8 cellular contexts compared by ENCODE assay signal in genomic region chr16:66934138-66934838, GRCh38. TPM values are rescaled to one million over a fixed set of nuclear protein-coding genes. Genes with fewer than 3 reads are reported as not detected.
DNase-seq lines count a peak whose midpoint lies in the region; ATAC-seq and TF ChIP-seq lines count a peak whose summit lies in the region.

Gene CIAO2B (minus strand): TSS chr16:66934402. CDS start chr16:66934364, 38 bp downstream.

- peak within 1 kb of the TSS; percentile 99 for H3K4me3 Mint-ChIP-seq in activated CD4-positive, alpha-beta T cell treated with anti-CD3 and anti-CD28 coated beads for 36 hours
- peak within 1 kb of the TSS; percentile 95 for H3K4me3 Mint-ChIP-seq in chondrocyte (ENCODE audit: unreplicated experiment)

- no peaks in the 10 kb centered on the region for H3K9me3 Mint-ChIP-seq in activated CD4-positive, alpha-beta T cell treated with anti-CD3 and anti-CD28 coated beads for 36 hours (ENCODE audit: low read depth)
- H3K9me3 Mint-ChIP-seq in chondrocyte (ENCODE audit: low read depth) = no peaks in the 10 kb centered on the region

- no peaks in the 10 kb centered on the region for H3K27me3 Mint-ChIP-seq in activated CD4-positive, alpha-beta T cell treated with anti-CD3 and anti-CD28 coated beads for 36 hours
- no peaks in the 10 kb centered on the region for H3K27me3 Mint-ChIP-seq in chondrocyte (ENCODE audit: low read depth)

- CTCF ChIA-PET in AG04449 (lab: Yijun Ruan, JAX) = interaction anchor here (1.0 to 2.4 kb wide), 4 partner anchors 9 to 39 kb away, joined by 3 to 16 read pairs (median 4); no protein-coding TSS in a partner anchor
- CTCF ChIA-PET in activated CD4-positive, alpha-beta T cell treated with anti-CD3 and anti-CD28 coated beads for 36 hours (lab: Charles Lee) = interaction anchor here (0.6 to 2.2 kb wide), 4 partner anchors 34 to 223 kb away, joined by 3 to 6 read pairs (median 4); no protein-coding TSS in a partner anchor

- H3K36me3 Mint-ChIP-seq in activated CD4-positive, alpha-beta T cell treated with anti-CD3 and anti-CD28 coated beads for 36 hours (ENCODE audit: low read depth) = peaks cover 43% of the 10 kb centered on the region
- H3K36me3 Mint-ChIP-seq in chondrocyte (ENCODE audit: low read depth) = peaks cover 2% of the 10 kb centered on the region

- peak; percentile 40 for ATAC-seq in GM18873 (IDR thresholded peaks at IDR 0.05; ENCODE audit: low FRiP score, unreplicated experiment)
- ATAC-seq in HG03139 (IDR thresholded peaks at IDR 0.05; ENCODE audit: unreplicated experiment) = peak; percentile 77
- peak; percentile 84 for ATAC-seq in activated CD4-positive, alpha-beta T cell treated with anti-CD3 and anti-CD28 coated beads for 36 hours

- POLR2A ChIA-PET in AG04449 (lab: Yijun Ruan, JAX) = interaction anchor here (0.6 kb wide), 1 partner anchor 39 kb away, joined by 3 read pairs; no protein-coding TSS in a partner anchor
- POLR2A ChIA-PET in activated CD4-positive, alpha-beta T cell treated with anti-CD3 and anti-CD28 coated beads for 36 hours (lab: Charles Lee) = interaction anchor here (0.9 kb wide), 1 partner anchor 16 kb away, joined by 3 read pairs; the partner anchor contains the start of gene CDH16

- DNase-seq in AG04449 (ENCODE audit: low read depth, low spot score) = no peak
- peak; percentile 17 for DNase-seq in NCI-H446 treated with DMSO at 0.1 percent for 48 hours (lab: John Stamatoyannopoulos, UW)
- peak; percentile 93 for DNase-seq in activated CD4-positive, alpha-beta T cell treated with anti-CD3 and anti-CD28 coated beads for 36 hours
- DNase-seq in chondrocyte (ENCODE audit: low spot score) = no peak
- DNase-seq in kidney glomerular epithelial cell (lab: John Stamatoyannopoulos, UW) = peak; percentile 53
- DNase-seq in stimulated activated CD4-positive, alpha-beta T cell treated with anti-CD3 and anti-CD28 coated beads, Interleukin-15, amount 100 ng/mL, for 48 hours (ENCODE audit: low read depth in 2 of 2) = peak; percentile 73 to 85

- H3K4me1 Mint-ChIP-seq in activated CD4-positive, alpha-beta T cell treated with anti-CD3 and anti-CD28 coated beads for 36 hours = peaks cover 57% of the 10 kb centered on the region
- H3K4me1 Mint-ChIP-seq in chondrocyte (ENCODE audit: low read depth) = peaks cover 40% of the 10 kb centered on the region

- H3K4me3 ChIP-seq in AG04449 (ENCODE audit: low read depth, low read length) = peak within 1 kb of the TSS; percentile 97

- peak within 1 kb of the TSS; percentile 96 for H3K27ac Mint-ChIP-seq in activated CD4-positive, alpha-beta T cell treated with anti-CD3 and anti-CD28 coated beads for 36 hours
- peak within 1 kb of the TSS; percentile 88 for H3K27ac Mint-ChIP-seq in chondrocyte (ENCODE audit: unreplicated experiment)

- intact Hi-C loops in activated CD4-positive, alpha-beta T cell treated with anti-CD3 and anti-CD28 coated beads for 36 hours (cut with DNase I, micrococcal nuclease) = loop anchor here (1.0 to 2.0 kb wide), 10 partner anchors 13 to 293 kb away; partner anchors contain the start of genes CBFB (in 1 of the 2), CMTM4 (in 1 of the 2), DYNC1LI2 (in 1 of the 2) and NAE1 (in 1 of the 2)

- no peak for TF ChIP-seq CTCF in AG04449 (IDR thresholded peaks at IDR 0.05; ENCODE audit: insufficient read depth, low read length, missing control alignments)
- peak; percentile 5 for TF ChIP-seq CTCF in chondrocyte (IDR thresholded peaks at IDR 0.05)

RNA-seq across cellular contexts. Expression of gene CIAO2B, which starts in this region (rescaled TPM):
- total RNA-seq in activated CD4-positive, alpha-beta T cell treated with anti-CD3 and anti-CD28 coated beads for 36 hours = 100 to 1,000 TPM; 171 to 186 TPM
- total RNA-seq in chondrocyte = 55.9 to 64.9 TPM (median 61.3 TPM) in 3 replicates

Comparison
In these comparisons a context has a peak if more than half of its experiments do, and no peak if none do; other contexts are left out.
1. DNase-seq: peak in NCI-H446 treated with DMSO at 0.1 percent for 48 hours (single experiment), activated CD4-positive, alpha-beta T cell treated with anti-CD3 and anti-CD28 coated beads for 36 hours (single experiment), kidney glomerular epithelial cell (single experiment) and stimulated activated CD4-positive, alpha-beta T cell treated with anti-CD3 and anti-CD28 coated beads, Interleukin-15, amount 100 ng/mL, for 48 hours (2 of 2); none in AG04449 (single experiment) and chondrocyte (single experiment).
2. Peak in every context shown above with its lines, with median percentiles within 50 percentile points of each other: ATAC-seq.